ENCODE assay signal across 22 cellular contexts in genomic region chr6:5584072-5584471, GRCh38.
DNase-seq lines count a peak whose midpoint lies in the region; ATAC-seq and TF ChIP-seq lines count a peak whose summit lies in the region.
"Had no signal": no experiment of that assay in that cellular context is flagged by ENCODE, and none has a peak within 500 bp of the region (broad histone marks: within the 10 kb centered on the region; RNA-seq: fewer than 3 reads in every experiment).

No MANE protein-coding gene starts in this region.

- DNase-seq in EH (ENCODE audit: low read depth) (peak; percentile 74), fibroblast of pulmonary artery (ENCODE audit: low read depth) (peak; percentile 42), osteoblast (ENCODE audit: insufficient read length, low spot score, missing footprints) (no peak), ACHN (no peak), tibial nerve (ENCODE audit: low spot score in 2 of 2) (no peak), NCI-H446 treated with DMSO at 0.1 percent for 48 hours (lab: John Stamatoyannopoulos, UW) (no peak), 8988T (no peak)
- DNase-seq: amygdala; CD4-positive, CD25-positive, alpha-beta regulatory T cell; DMS79 treated with DMSO at 0.1 percent for 48 hours; hippocampal formation; midbrain; NCI-H1105 treated with DMSO at 0.1 percent for 48 hours; NCI-H2171 treated with DMSO at 0.1 percent for 48 hours; occipital lobe; sigmoid colon; stimulated activated CD4-positive, alpha-beta T cell treated with anti-CD3 and anti-CD28 coated beads, Interleukin-2, amount 100 ng/mL, for 48 hours had no signal

- no peaks in the 10 kb centered on the region for H3K36me3 ChIP-seq in osteoblast (ENCODE audit: insufficient read depth, low read length)
- H3K36me3 ChIP-seq in tibial nerve = no peaks in the 10 kb centered on the region
- H3K36me3 ChIP-seq: sigmoid colon, thoracic aorta had no signal

- H3K9me3 ChIP-seq in osteoblast (ENCODE audit: low read depth, low read length) (no peaks in the 10 kb centered on the region), tibial nerve (peaks cover 0 to 8% (median 3%) of the 10 kb centered on the region in 4 donors)
- H3K9me3 ChIP-seq: thoracic aorta had no signal

- no peak for TF ChIP-seq POLR2A in tibial nerve (IDR thresholded peaks at IDR 0.05)

- H3K27ac ChIP-seq in osteoblast (ENCODE audit: low read depth, low read length) (peak overlapping the region; percentile 70), tibial nerve (peak overlapping the region in 1 of 4 donors; percentile 19)
- H3K27ac ChIP-seq: HL-60, KMS-11, sigmoid colon, thoracic aorta had no signal

- H3K4me3 ChIP-seq in fibroblast of pulmonary artery (replicated peaks; ENCODE audit: low read depth, low read length) (no peak overlapping the region), osteoblast (ENCODE audit: insufficient read depth, low read length) (peak overlapping the region; percentile 39), tibial nerve (no peak overlapping the region)
- H3K4me3 ChIP-seq: sigmoid colon, thoracic aorta had no signal

- no peaks in the 10 kb centered on the region for H3K79me2 ChIP-seq in osteoblast (ENCODE audit: insufficient read depth, low read length)

- in situ Hi-C loops in ACHN (cut with HindIII; ENCODE audit: low pct_ligation_motif_present, low pct_unique_long_range_greater_than_20kb, low sequenced_read_pairs) = no loop called here

- peaks cover 12% of the 10 kb centered on the region for H3K4me1 ChIP-seq in osteoblast (ENCODE audit: insufficient read depth, low read length)
- H3K4me1 ChIP-seq in tibial nerve = peaks cover 0 to 6% (median 0%) of the 10 kb centered on the region in 4 donors
- H3K4me1 ChIP-seq: sigmoid colon had no signal

- no peaks in the 10 kb centered on the region for H4K20me1 ChIP-seq in osteoblast (ENCODE audit: insufficient read depth, low read length)

- 17 to 23% methylated on average over 5 of the region's 5 CpGs for WGBS in tibial nerve, 2 donors

- H2AFZ ChIP-seq in osteoblast (ENCODE audit: low read length) = peak overlapping the region; percentile 80

- H3K27me3 ChIP-seq in osteoblast (ENCODE audit: insufficient read depth, low read length) (no peaks in the 10 kb centered on the region), tibial nerve (no peaks in the 10 kb centered on the region)
- H3K27me3 ChIP-seq: sigmoid colon had no signal

- TF ChIP-seq EP300 in tibial nerve (IDR thresholded peaks at IDR 0.05) = no peak

- peak overlapping the region; percentile 72 for H3K4me2 ChIP-seq in osteoblast (ENCODE audit: insufficient read depth, low read length)
- H3K4me2 ChIP-seq: KMS-11 had no signal

- ATAC-seq in SK-N-SH treated with all-trans-retinoic acid at 6 μM for 48 hours = peak; percentile 79
- ATAC-seq: activated CD4-positive, CD25-positive, alpha-beta regulatory T cell treated with anti-CD3 and anti-CD28 coated beads, Interleukin-2, amount 50 U/mL, for 24 hours had no signal

- TF ChIP-seq CTCF in fibroblast of pulmonary artery (IDR thresholded peaks at IDR 0.05; ENCODE audit: low read length, missing control alignments) (no peak), osteoblast (IDR thresholded peaks at IDR 0.05; ENCODE audit: extremely low read depth, low read depth, low read length) (no peak), tibial nerve (IDR thresholded peaks at IDR 0.05) (no peak)

TF ChIP-seq in SK-N-SH treated with all-trans-retinoic acid at 6 μM for 48 hours, 23 proteins besides CTCF, POLR2A, EP300 and RAD21:
- TF ChIP-seq ZFP3 (CRISPR knock-in tag; IDR thresholded peaks at IDR 0.05) (no peak), ZNF565 (CRISPR knock-in tag; conservative IDR thresholded peaks at IDR 0.05; ENCODE audit: low read depth) (no peak), PPARA (CRISPR knock-in tag; IDR thresholded peaks at IDR 0.05; ENCODE audit: borderline replicate concordance) (no peak), OSR1 (CRISPR knock-in tag; IDR thresholded peaks at IDR 0.05) (no peak), ISL1 (CRISPR knock-in tag; IDR thresholded peaks at IDR 0.05) (no peak)

Comparison
In these comparisons a context has a peak if more than half of its experiments do, and no peak if none do; other contexts are left out.
1. DNase-seq: peak in EH (single experiment) and fibroblast of pulmonary artery (single experiment); none in osteoblast (single experiment), ACHN (single experiment), tibial nerve (0 of 2), NCI-H446 treated with DMSO at 0.1 percent for 48 hours (single experiment) and 8988T (single experiment).